In the genomic region with DNA sequence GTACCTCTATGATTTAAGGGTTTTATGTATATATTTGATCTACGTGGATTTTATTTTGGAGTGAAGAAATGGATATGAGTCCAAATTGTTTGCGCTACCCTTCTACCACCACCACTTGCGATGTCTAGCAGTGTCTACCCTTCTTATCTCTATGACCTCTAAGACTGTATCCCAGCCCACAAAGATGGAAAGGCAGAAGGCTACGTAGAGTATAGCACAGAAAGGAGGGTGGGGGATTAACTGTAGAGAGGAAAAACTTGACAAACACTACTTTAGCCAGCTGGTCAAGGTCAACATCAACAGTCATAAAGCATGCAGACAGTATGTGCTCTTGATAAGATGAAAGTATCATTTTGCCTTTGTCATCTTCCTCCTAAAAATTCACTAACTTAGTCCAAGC, we compare ENCODE assay signal across 1 cellular context.
TF ChIP-seq lines count a peak whose summit lies in the region.

No MANE protein-coding gene starts in this region.

TF ChIP-seq in K562, 482 proteins besides CTCF, POLR2A, EP300 and RAD21:
- TF ChIP-seq, protein P1, sequence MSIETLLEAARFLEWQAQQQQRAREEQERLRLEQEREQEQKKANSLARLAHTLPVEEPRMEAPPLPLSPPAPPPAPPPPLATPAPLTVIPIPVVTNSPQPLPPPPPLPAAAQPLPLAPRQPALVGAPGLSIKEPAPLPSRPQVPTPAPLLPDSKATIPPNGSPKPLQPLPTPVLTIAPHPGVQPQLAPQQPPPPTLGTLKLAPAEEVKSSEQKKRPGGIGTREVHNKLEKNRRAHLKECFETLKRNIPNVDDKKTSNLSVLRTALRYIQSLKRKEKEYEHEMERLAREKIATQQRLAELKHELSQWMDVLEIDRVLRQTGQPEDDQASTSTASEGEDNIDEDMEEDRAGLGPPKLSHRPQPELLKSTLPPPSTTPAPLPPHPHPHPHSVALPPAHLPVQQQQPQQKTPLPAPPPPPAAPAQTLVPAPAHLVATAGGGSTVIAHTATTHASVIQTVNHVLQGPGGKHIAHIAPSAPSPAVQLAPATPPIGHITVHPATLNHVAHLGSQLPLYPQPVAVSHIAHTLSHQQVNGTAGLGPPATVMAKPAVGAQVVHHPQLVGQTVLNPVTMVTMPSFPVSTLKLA (conservative IDR thresholded peaks at IDR 0.05) = 0 out of 4 replicates have a peak, but pooled peaks of 1 of the 2 experiments have one; percentile 14
- 0 out of 2 replicates have a peak, but pooled peaks have one; percentile 47 for TF ChIP-seq EHMT2 (IDR thresholded peaks at IDR 0.05)
- TF ChIP-seq KLF13 (tag; IDR thresholded peaks at IDR 0.05; ENCODE audit: borderline replicate concordance, low read depth) = no peak
- peak in 1 of 2 experiments; percentile 40; a peak in 1 of 4 replicates for TF ChIP-seq RCOR1 (IDR thresholded peaks at IDR 0.05; ENCODE audit: borderline replicate concordance in 1 of 2, low read depth in 2 of 2, low read length in 2 of 2)
- no peak for TF ChIP-seq EZH2 (IDR thresholded peaks at IDR 0.05; ENCODE audit: borderline replicate concordance, low read depth, low read length)
- no peak for TF ChIP-seq PBX2 (CRISPR knock-in tag; IDR thresholded peaks at IDR 0.05; ENCODE audit: low read depth)
- TF ChIP-seq PBX2 (tag; conservative IDR thresholded peaks at IDR 0.05; ENCODE audit: low read depth) = peak; percentile 41; the same call in 1 of the 2 replicates
- TF ChIP-seq, protein P2, sequence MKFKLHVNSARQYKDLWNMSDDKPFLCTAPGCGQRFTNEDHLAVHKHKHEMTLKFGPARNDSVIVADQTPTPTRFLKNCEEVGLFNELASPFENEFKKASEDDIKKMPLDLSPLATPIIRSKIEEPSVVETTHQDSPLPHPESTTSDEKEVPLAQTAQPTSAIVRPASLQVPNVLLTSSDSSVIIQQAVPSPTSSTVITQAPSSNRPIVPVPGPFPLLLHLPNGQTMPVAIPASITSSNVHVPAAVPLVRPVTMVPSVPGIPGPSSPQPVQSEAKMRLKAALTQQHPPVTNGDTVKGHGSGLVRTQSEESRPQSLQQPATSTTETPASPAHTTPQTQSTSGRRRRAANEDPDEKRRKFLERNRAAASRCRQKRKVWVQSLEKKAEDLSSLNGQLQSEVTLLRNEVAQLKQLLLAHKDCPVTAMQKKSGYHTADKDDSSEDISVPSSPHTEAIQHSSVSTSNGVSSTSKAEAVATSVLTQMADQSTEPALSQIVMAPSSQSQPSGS (CRISPR knock-in tag; IDR thresholded peaks at IDR 0.05) = no peak
- TF ChIP-seq HMBOX1 (IDR thresholded peaks at IDR 0.05) = 0 out of 2 replicates have a peak, but pooled peaks have one; percentile 40
- TF ChIP-seq NR2C1 (IDR thresholded peaks at IDR 0.05) = no peak
- TF ChIP-seq NR2C1 (tag; IDR thresholded peaks at IDR 0.05) = 0 out of 2 replicates have a peak, but pooled peaks have one; percentile 25
- peak; percentile 72 for TF ChIP-seq MEIS2 (IDR thresholded peaks at IDR 0.05; ENCODE audit: partially characterized antibody)
- TF ChIP-seq CTBP1 (IDR thresholded peaks at IDR 0.05; ENCODE audit: borderline replicate concordance) = peak; percentile 70
- no peak for TF ChIP-seq BACH1 (tag; IDR thresholded peaks at IDR 0.05)
- TF ChIP-seq HMG20A (CRISPR knock-in tag; conservative IDR thresholded peaks at IDR 0.05) = no peak
- peak; percentile 88 for TF ChIP-seq ESRRA (IDR thresholded peaks at IDR 0.05; ENCODE audit: borderline replicate concordance, low read depth)
- no peak for TF ChIP-seq FOXP1 (CRISPR knock-in tag; IDR thresholded peaks at IDR 0.05)
